In genomic region chr7:5689716-5690115, GRCh38 we compare ENCODE assay signal across 10 cellular contexts.
DNase-seq lines count a peak whose midpoint lies in the region; ATAC-seq and TF ChIP-seq lines count a peak whose summit lies in the region.
"Had no signal": no experiment of that assay in that cellular context is flagged by ENCODE, and none has a peak within 500 bp of the region (broad histone marks: within the 10 kb centered on the region; RNA-seq: fewer than 3 reads in every experiment).

No MANE protein-coding gene starts in this region.

- WGBS in mesenchymal stem cell = 86% methylated on average over 9 of the region's 10 CpGs
- WGBS in tibial nerve, 2 donors = 91 to 93% methylated on average over 10 of the region's 10 CpGs
- 95 to 96% methylated on average over 10 of the region's 10 CpGs for WGBS in body of pancreas, 2 donors

- H2BK12ac ChIP-seq in mesenchymal stem cell (ENCODE audit: low read length in 2 of 2) = no peak overlapping the region

- no peaks in the 10 kb centered on the region for H3K27me3 ChIP-seq in cardiac muscle cell
- H3K27me3 ChIP-seq in adipocyte (replicated peaks; ENCODE audit: control insufficient read depth, insufficient read depth, low read length) = no peaks in the 10 kb centered on the region
- no peaks in the 10 kb centered on the region for H3K27me3 ChIP-seq in mesenchymal stem cell (ENCODE audit: control insufficient read depth in 1 of 2, insufficient read depth in 1 of 2, low read length in 2 of 2)
- H3K27me3 ChIP-seq in tibial nerve = no peaks in the 10 kb centered on the region
- no peaks in the 10 kb centered on the region for H3K27me3 ChIP-seq in body of pancreas

- H4K91ac ChIP-seq in mesenchymal stem cell (ENCODE audit: low read length) = no peak overlapping the region

- peaks cover 16% of the 10 kb centered on the region for H3K36me3 ChIP-seq in cardiac muscle cell
- no peaks in the 10 kb centered on the region for H3K36me3 ChIP-seq in adipocyte (ENCODE audit: control insufficient read depth, insufficient read depth, low read length, severe bottlenecking)
- peaks cover 8 to 10% of the 10 kb centered on the region in 2 experiments for H3K36me3 ChIP-seq in mesenchymal stem cell (ENCODE audit: control insufficient read depth in 1 of 2, insufficient read depth in 2 of 2, low read depth in 1 of 2, low read length in 2 of 2)
- H3K36me3 ChIP-seq in tibial nerve = peaks cover 0 to 9% (median 0%) of the 10 kb centered on the region in 3 donors
- peaks cover 0 to 3% of the 10 kb centered on the region in 2 donors for H3K36me3 ChIP-seq in body of pancreas (replicated peaks in 1 of 2; ENCODE audit: insufficient read depth in 1 of 2, low read depth in 2 of 2)

- H3K79me1 ChIP-seq in mesenchymal stem cell (replicated peaks; ENCODE audit: low read length, poor library complexity, severe bottlenecking) = peaks cover 20% of the 10 kb centered on the region

- TF ChIP-seq EP300 in tibial nerve (IDR thresholded peaks at IDR 0.05) = no peak

- H3K9me3 ChIP-seq in cardiac muscle cell (ENCODE audit: low read depth) (no peaks in the 10 kb centered on the region), adipocyte (ENCODE audit: control insufficient read depth, low read length) (no peaks in the 10 kb centered on the region), mesenchymal stem cell (ENCODE audit: control insufficient read depth, low read length) (no peaks in the 10 kb centered on the region), tibial nerve (no peaks in the 10 kb centered on the region), body of pancreas (no peaks in the 10 kb centered on the region)

- no peak overlapping the region for H2AFZ ChIP-seq in mesenchymal stem cell (ENCODE audit: low read depth, low read length)

- H3K4ac ChIP-seq in mesenchymal stem cell (ENCODE audit: low read depth in 1 of 2, low read length in 2 of 2) = no peak overlapping the region

- no peak overlapping the region for H2BK5ac ChIP-seq in mesenchymal stem cell (ENCODE audit: low read depth, low read length, poor library complexity, severe bottlenecking)

- H3K9ac ChIP-seq in adipocyte (ENCODE audit: low read length) (peak overlapping the region; percentile 74), mesenchymal stem cell (ENCODE audit: low read length) (peak overlapping the region; percentile 84)

- no peak overlapping the region for H3K23ac ChIP-seq in mesenchymal stem cell (ENCODE audit: low read length in 2 of 2)

- TF ChIP-seq CTCF in cardiac muscle cell (IDR thresholded peaks at IDR 0.05; ENCODE audit: low read depth, low read length) = no peak
- no peak for TF ChIP-seq CTCF in tibial nerve (IDR thresholded peaks at IDR 0.05)
- TF ChIP-seq CTCF in body of pancreas (IDR thresholded peaks at IDR 0.05) = no peak

- H3K4me3 ChIP-seq in cardiac muscle cell (no peak overlapping the region), adipocyte (ENCODE audit: low read length) (peak overlapping the region; percentile 62), mesenchymal stem cell (ENCODE audit: insufficient read depth in 1 of 2, low read depth in 1 of 2, low read length in 2 of 2) (peak overlapping the region in 1 of 2 experiments; percentile 29), tibial nerve (no peak overlapping the region), body of pancreas (no peak overlapping the region)

- H3K4me2 ChIP-seq in mesenchymal stem cell (ENCODE audit: low read length, poor library complexity, severe bottlenecking) = no peak overlapping the region

- peak overlapping the region; percentile 47 for H2AK5ac ChIP-seq in mesenchymal stem cell (ENCODE audit: low read length, severe bottlenecking)

- no peak overlapping the region for H3K18ac ChIP-seq in mesenchymal stem cell (ENCODE audit: low read depth in 1 of 2, low read length in 2 of 2)

- ATAC-seq in left ventricle myocardium superior (no peak), body of pancreas (no peak)

- no peak overlapping the region for H2BK15ac ChIP-seq in mesenchymal stem cell (ENCODE audit: low read depth, poor library complexity, severe bottlenecking)

- intact Hi-C loops in left ventricle myocardium superior (cut with micrococcal nuclease) = no loop called here
- intact Hi-C loops in body of pancreas (cut with DNase I) = no loop called here

- peak overlapping the region; percentile 11 for H2BK120ac ChIP-seq in mesenchymal stem cell (ENCODE audit: low read depth, low read length)

- H4K8ac ChIP-seq in mesenchymal stem cell (ENCODE audit: low read length) = no peak overlapping the region

- DNase-seq in cardiac muscle cell (ENCODE audit: low read depth in 1 of 2, low spot score in 1 of 2) (peak in 1 of 2 donors; percentile 53), left ventricle myocardium superior (no peak), adipocyte (ENCODE audit: low read depth) (no peak), mesenchymal stem cell (no peak), tibial nerve (ENCODE audit: low spot score in 2 of 2) (no peak), activated gamma-delta T cell treated with Interleukin-2 at 50 U/mL for 16 hours (no peak), body of pancreas (no peak), NCI-H2107 (lab: John Stamatoyannopoulos, UW) (no peak)
- DNase-seq: Kasumi-1, NCI-H526 had no signal

- peak overlapping the region; percentile 100 for H3K27ac ChIP-seq in cardiac muscle cell
- H3K27ac ChIP-seq in mesenchymal stem cell (ENCODE audit: low read length, poor library complexity, severe bottlenecking) = peak overlapping the region; percentile 22
- H3K27ac ChIP-seq in tibial nerve = peak overlapping the region in 3 of 4 donors; percentile 62 to 85 (median 84)
- peak overlapping the region in 2 of 4 donors; percentile 74 to 85 for H3K27ac ChIP-seq in body of pancreas

- peaks cover 54% of the 10 kb centered on the region for H3K4me1 ChIP-seq in cardiac muscle cell (ENCODE audit: low read depth)
- peaks cover 77% of the 10 kb centered on the region for H3K4me1 ChIP-seq in adipocyte (ENCODE audit: control insufficient read depth, insufficient read depth, low read length)
- peaks cover 24% of the 10 kb centered on the region for H3K4me1 ChIP-seq in mesenchymal stem cell (ENCODE audit: control insufficient read depth, insufficient read depth, low read depth, low read length)
- H3K4me1 ChIP-seq in tibial nerve = peaks cover 3 to 86% (median 60%) of the 10 kb centered on the region in 4 donors
- peaks cover 73% of the 10 kb centered on the region for H3K4me1 ChIP-seq in body of pancreas

- H3K14ac ChIP-seq in mesenchymal stem cell (ENCODE audit: low read length in 2 of 2) = no peak overlapping the region

- TF ChIP-seq POLR2A in tibial nerve (IDR thresholded peaks at IDR 0.05) (no peak), body of pancreas (IDR thresholded peaks at IDR 0.05) (no peak)
